1 cellular context compared by ENCODE assay signal in genomic region chr1:165290143-165290542, GRCh38.
TF ChIP-seq lines count a peak whose summit lies in the region.

No MANE protein-coding gene starts in this region.

TF ChIP-seq in SK-N-SH treated with all-trans-retinoic acid at 6 μM for 48 hours, 23 proteins besides CTCF, POLR2A, EP300 and RAD21 (continued from another document):
- TF ChIP-seq ESRRG (CRISPR knock-in tag; IDR thresholded peaks at IDR 0.05) (no peak), ZFP30 (CRISPR knock-in tag; IDR thresholded peaks at IDR 0.05) (no peak)
